9 cellular contexts compared by ENCODE assay signal in genomic region chr20:49323622-49324238, GRCh38. TPM values are rescaled to one million over a fixed set of nuclear protein-coding genes. Genes with fewer than 3 reads are reported as not detected.
A peak's percentile ranks its signal among the peaks of the same experiment; 100 is the strongest.
DNase-seq lines count a peak whose midpoint lies in the region; ATAC-seq and TF ChIP-seq lines count a peak whose summit lies in the region.
"Had no signal": no experiment of that assay in that cellular context is flagged by ENCODE, and none has a peak within 500 bp of the region (broad histone marks: within the 10 kb centered on the region; RNA-seq: fewer than 3 reads in every experiment).

No MANE protein-coding gene starts in this region.

- H3K9me3 ChIP-seq in upper lobe of left lung = no peaks in the 10 kb centered on the region
- H3K9me3 ChIP-seq: Peyer's patch had no signal

- peak; percentile 44 to 64 for ATAC-seq in upper lobe of left lung (ENCODE audit: low FRiP score in 2 of 2)

- peak; percentile 47 for TF ChIP-seq CTCF in GM10266 (IDR thresholded peaks at IDR 0.05; ENCODE audit: control insufficient read depth, insufficient read depth, low read depth, missing control alignments)
- peak in 2 of 6 experiments; percentile 38 to 54 for TF ChIP-seq CTCF in upper lobe of left lung (IDR thresholded peaks at IDR 0.05)

- WGBS in upper lobe of left lung, 2 donors = 40 to 44% methylated on average over 9 of the region's 9 CpGs

- H3K4me3 Mint-ChIP-seq in activated naive CD8-positive, alpha-beta T cell treated with anti-CD3 and anti-CD28 coated beads for 36 hours = no peak overlapping the region
- H3K4me3 Mint-ChIP-seq in immature natural killer cell = peak overlapping the region in 2 of 5 donors; percentile 1 to 51

- no peaks in the 10 kb centered on the region for H3K9me3 Mint-ChIP-seq in activated naive CD8-positive, alpha-beta T cell treated with anti-CD3 and anti-CD28 coated beads for 36 hours
- peaks cover 0 to 3% (median 0%) of the 10 kb centered on the region in 6 donors for H3K9me3 Mint-ChIP-seq in immature natural killer cell

- no peaks in the 10 kb centered on the region for H3K36me3 ChIP-seq in upper lobe of left lung
- H3K36me3 ChIP-seq: Peyer's patch had no signal

- H3K4me1 ChIP-seq in upper lobe of left lung = peaks cover 8 to 32% (median 16%) of the 10 kb centered on the region in 4 donors

- no peak for TF ChIP-seq POLR2A in upper lobe of left lung (IDR thresholded peaks at IDR 0.05)

- H3K4me3 ChIP-seq in upper lobe of left lung = no peak overlapping the region
- H3K4me3 ChIP-seq: Peyer's patch had no signal

- no peaks in the 10 kb centered on the region for H3K36me3 Mint-ChIP-seq in activated naive CD8-positive, alpha-beta T cell treated with anti-CD3 and anti-CD28 coated beads for 36 hours
- no peaks in the 10 kb centered on the region for H3K36me3 Mint-ChIP-seq in immature natural killer cell

- intact Hi-C loops in posterior cingulate gyrus (cut with DNase I) = loop anchor here (5.0 kb wide), 1 partner anchor 76 kb away; no protein-coding TSS in a partner anchor

- no peak overlapping the region for H3K27ac Mint-ChIP-seq in activated naive CD8-positive, alpha-beta T cell treated with anti-CD3 and anti-CD28 coated beads for 36 hours
- H3K27ac Mint-ChIP-seq in immature natural killer cell = peak overlapping the region in 5 of 6 donors; percentile 54 to 80 (median 61)

- DNase-seq in AG20443 (ENCODE audit: low spot score) (peak; percentile 78), GM10266 (ENCODE audit: extremely low spot score) (peak; percentile 55), NCI-H69 (lab: John Stamatoyannopoulos, UW) (peak; percentile 50), immature natural killer cell (peak; percentile 9 to 48 (median 28)), upper lobe of left lung (peak in 1 of 2 donors; percentile 45), cerebellar nuclear complex (lab: John Stamatoyannopoulos, UW) (no peak), posterior cingulate gyrus (no peak)
- peak; percentile 4 for DNase-seq in activated naive CD8-positive, alpha-beta T cell treated with anti-CD3 and anti-CD28 coated beads for 36 hours

- peaks cover 0 to 19% (median 9%) of the 10 kb centered on the region in 4 donors for H3K27me3 ChIP-seq in upper lobe of left lung

- peak overlapping the region in 3 of 4 donors; percentile 35 to 75 (median 49) for H3K27ac ChIP-seq in upper lobe of left lung
- H3K27ac ChIP-seq: Peyer's patch had no signal

- H3K4me1 Mint-ChIP-seq in activated naive CD8-positive, alpha-beta T cell treated with anti-CD3 and anti-CD28 coated beads for 36 hours = peaks cover 18% of the 10 kb centered on the region
- H3K4me1 Mint-ChIP-seq in immature natural killer cell = peaks cover 17 to 25% of the 10 kb centered on the region in 2 donors

- H3K27me3 Mint-ChIP-seq in activated naive CD8-positive, alpha-beta T cell treated with anti-CD3 and anti-CD28 coated beads for 36 hours = peaks cover 34% of the 10 kb centered on the region
- H3K27me3 Mint-ChIP-seq in immature natural killer cell (ENCODE audit: low read depth in 3 of 3) = peaks cover 4 to 17% (median 16%) of the 10 kb centered on the region in 3 donors

- TF ChIP-seq EP300 in upper lobe of left lung (IDR thresholded peaks at IDR 0.05) = no peak

RNA-seq across cellular contexts. Expression of gene ZNFX1, which starts 45.9 kb away (rescaled TPM):
- total RNA-seq in activated naive CD8-positive, alpha-beta T cell treated with anti-CD3 and anti-CD28 coated beads for 36 hours = 10 to 100 TPM; 45.8 to 48.0 TPM
- 10 to 100 TPM; 17.2 to 59.2 (median 17.9) TPM for polyA plus RNA-seq in immature natural killer cell
- total RNA-seq in upper lobe of left lung = 10 to 100 TPM; 39.3 to 64.6 (median 42.4) TPM

Comparison
In these comparisons a context has a peak if more than half of its experiments do, and no peak if none do; other contexts are left out.
1. DNase-seq: peak in AG20443 (single experiment), GM10266 (single experiment), NCI-H69 (single experiment), activated naive CD8-positive, alpha-beta T cell treated with anti-CD3 and anti-CD28 coated beads for 36 hours (single experiment) and immature natural killer cell (3 of 3); none in cerebellar nuclear complex (0 of 2) and posterior cingulate gyrus (0 of 10).